ENCODE assay signal across 30 cellular contexts in the genomic region with DNA sequence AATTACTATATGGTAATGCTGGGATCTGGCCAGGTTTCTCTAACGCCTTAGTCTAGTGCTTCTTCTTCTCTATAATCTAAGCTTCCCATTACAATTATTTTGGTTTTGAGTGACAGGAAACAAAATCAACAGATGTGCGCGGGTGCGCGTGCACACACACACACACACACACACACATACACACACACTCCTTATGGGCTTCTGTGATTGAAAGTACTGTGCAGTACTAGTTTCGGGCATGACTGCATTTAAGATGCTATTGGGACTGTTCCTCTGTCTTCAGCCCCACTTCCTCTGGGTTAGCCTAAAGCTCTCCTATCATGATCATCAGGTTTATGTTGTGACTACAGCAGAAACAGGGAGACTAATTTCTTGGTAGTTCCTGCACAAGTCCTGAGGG. TPM values are rescaled to one million over a fixed set of nuclear protein-coding genes. Genes with fewer than 3 reads are reported as not detected.
DNase-seq lines count a peak whose midpoint lies in the region; ATAC-seq and TF ChIP-seq lines count a peak whose summit lies in the region.
"Had no signal": no experiment of that assay in that cellular context is flagged by ENCODE, and none has a peak within 500 bp of the region (broad histone marks: within the 10 kb centered on the region; RNA-seq: fewer than 3 reads in every experiment).

No MANE protein-coding gene starts in this region.

- no peak overlapping the region for H3K4me3 ChIP-seq in lower leg skin (ENCODE audit: low read depth, poor library complexity, severe bottlenecking)
- H3K4me3 ChIP-seq: BLaER1, cardiac muscle cell, heart left ventricle, lung, MG63, thoracic aorta, uterus had no signal

- TF ChIP-seq CTCF in lower leg skin (IDR thresholded peaks at IDR 0.05), result no peak

- H3K36me3 Mint-ChIP-seq in activated naive CD4-positive, alpha-beta T cell treated with anti-CD3 and anti-CD28 coated beads, Interleukin-2, amount 50 U/mL, for 72 hours, result no peaks in the 10 kb centered on the region
- H3K36me3 Mint-ChIP-seq: activated CD4-positive, alpha-beta memory T cell treated with anti-CD3 and anti-CD28 coated beads for 36 hours; activated naive CD8-positive, alpha-beta T cell; natural killer cell treated with Interleukin-12 subunit alpha and Interleukin-12 subunit beta and Interleukin-15 and Interleukin-18, amount 100 ng/mL, for 72 hours had no signal

- intact Hi-C loops in lower leg skin (cut with DNase I; ENCODE audit: low total_unique reads), result no loop called here

- ATAC-seq in GM18868 (IDR thresholded peaks at IDR 0.05; ENCODE audit: unreplicated experiment), result peak; percentile 74
- ATAC-seq in GM21423 (IDR thresholded peaks at IDR 0.05; ENCODE audit: unreplicated experiment), result peak; percentile 63
- ATAC-seq in HG02973 (IDR thresholded peaks at IDR 0.05; ENCODE audit: unreplicated experiment), result peak; percentile 72
- ATAC-seq in activated naive CD4-positive, alpha-beta T cell treated with anti-CD3 and anti-CD28 coated beads, Interleukin-2, amount 50 U/mL, for 72 hours, result no peak
- ATAC-seq: heart left ventricle; natural killer cell treated with Interleukin-12 subunit alpha and Interleukin-12 subunit beta and Interleukin-15 and Interleukin-18, amount 100 ng/mL, for 72 hours; stimulated activated naive CD8-positive, alpha-beta T cell treated with anti-CD3 and anti-CD28 coated beads, Interleukin-15, Interleukin-2, amounts not matched to agents 100 U/mL and 50 U/mL, for 24 hours had no signal

- no peaks in the 10 kb centered on the region for H3K9me3 Mint-ChIP-seq in activated naive CD4-positive, alpha-beta T cell treated with anti-CD3 and anti-CD28 coated beads, Interleukin-2, amount 50 U/mL, for 72 hours
- H3K9me3 Mint-ChIP-seq: activated CD4-positive, alpha-beta memory T cell treated with anti-CD3 and anti-CD28 coated beads for 36 hours; activated T-helper 2 cell treated with anti-CD3 and anti-CD28 coated beads, Interferon-gamma antibody, Interleukin-2, Interleukin-4, amounts not matched to agents 10 μg/mL and 5 μg/mL and 100 μg/mL, durations not matched to agents 14 hours and 24 hours and 36 hours; natural killer cell treated with Interleukin-12 subunit alpha and Interleukin-12 subunit beta and Interleukin-15 and Interleukin-18, amount 100 ng/mL, for 72 hours had no signal

- no peak overlapping the region for H3K27ac Mint-ChIP-seq in activated naive CD4-positive, alpha-beta T cell treated with anti-CD3 and anti-CD28 coated beads, Interleukin-2, amount 50 U/mL, for 72 hours
- H3K27ac Mint-ChIP-seq: activated CD4-positive, alpha-beta memory T cell treated with anti-CD3 and anti-CD28 coated beads for 36 hours; activated naive CD8-positive, alpha-beta T cell; activated T-helper 2 cell treated with anti-CD3 and anti-CD28 coated beads, Interferon-gamma antibody, Interleukin-2, Interleukin-4, amounts not matched to agents 10 μg/mL and 5 μg/mL and 100 μg/mL, durations not matched to agents 14 hours and 24 hours and 36 hours; natural killer cell treated with Interleukin-12 subunit alpha and Interleukin-12 subunit beta and Interleukin-15 and Interleukin-18, amount 100 ng/mL, for 72 hours had no signal

- peak; percentile 42 for DNase-seq in islet precursor cell
- DNase-seq in DMS153 treated with DMSO at 0.1 percent for 48 hours (lab: John Stamatoyannopoulos, UW; ENCODE audit: unreplicated experiment), result no peak
- no peak for DNase-seq in activated naive CD4-positive, alpha-beta T cell treated with anti-CD3 and anti-CD28 coated beads, Interleukin-2, amount 50 U/mL, for 72 hours (ENCODE audit: low spot score in 2 of 2)
- DNase-seq in lower leg skin (ENCODE audit: low spot score in 2 of 2), result no peak
- no peak for DNase-seq in NCI-H2227 treated with DMSO at 0.1 percent for 48 hours (lab: John Stamatoyannopoulos, UW)
- DNase-seq: activated CD4-positive, alpha-beta memory T cell treated with anti-CD3 and anti-CD28 coated beads for 36 hours; activated CD8-positive, alpha-beta memory T cell treated with anti-CD3 and anti-CD28 coated beads, Interleukin-2, amount 50 U/mL, for 48 hours; aorta; cortex of kidney; heart left ventricle; KBM-7; kidney glomerular epithelial cell; MG63; NCI-H1436; NCI-H2081 treated with DMSO at 0.1 percent for 48 hours; NCI-H345; NCI-H774; RPMI8226; stimulated activated naive CD8-positive, alpha-beta T cell treated with anti-CD3 and anti-CD28 coated beads, Interleukin-15, Interleukin-2, amounts not matched to agents 100 U/mL and 50 U/mL, for 24 hours; uterus had no signal

- 89 to 94% methylated on average over 6 of the region's 6 CpGs for WGBS in lower leg skin, 2 donors

- no peak for TF ChIP-seq POLR2A in lower leg skin (IDR thresholded peaks at IDR 0.05)

RNA-seq across cellular contexts. Expression of gene EPHB1, which starts 32.2 kb away (rescaled TPM):
- under 1 TPM in 1 of 2 donors, not detected in 1; 0.60 TPM for total RNA-seq in activated naive CD4-positive, alpha-beta T cell treated with anti-CD3 and anti-CD28 coated beads, Interleukin-2, amount 50 U/mL, for 72 hours
- total RNA-seq in lower leg skin, result 10 to 100 TPM; 11.1 to 14.2 (median 13.0) TPM

Comparison
In these comparisons a context has a peak if more than half of its experiments do, and no peak if none do; other contexts are left out.
1. ATAC-seq: peak in GM18868 (single experiment), GM21423 (single experiment) and HG02973 (single experiment); none in activated naive CD4-positive, alpha-beta T cell treated with anti-CD3 and anti-CD28 coated beads, Interleukin-2, amount 50 U/mL, for 72 hours (0 of 2).
2. RNA of gene EPHB1, which starts 32.2 kb away (total RNA-seq): 11.1 to 14.2 TPM in lower leg skin; 0.60 TPM in activated naive CD4-positive, alpha-beta T cell treated with anti-CD3 and anti-CD28 coated beads, Interleukin-2, amount 50 U/mL, for 72 hours; every median in the first group is over 4 times any median in the second.